Comparison of ENCODE assay signal across 30 cellular contexts in the genomic region with DNA sequence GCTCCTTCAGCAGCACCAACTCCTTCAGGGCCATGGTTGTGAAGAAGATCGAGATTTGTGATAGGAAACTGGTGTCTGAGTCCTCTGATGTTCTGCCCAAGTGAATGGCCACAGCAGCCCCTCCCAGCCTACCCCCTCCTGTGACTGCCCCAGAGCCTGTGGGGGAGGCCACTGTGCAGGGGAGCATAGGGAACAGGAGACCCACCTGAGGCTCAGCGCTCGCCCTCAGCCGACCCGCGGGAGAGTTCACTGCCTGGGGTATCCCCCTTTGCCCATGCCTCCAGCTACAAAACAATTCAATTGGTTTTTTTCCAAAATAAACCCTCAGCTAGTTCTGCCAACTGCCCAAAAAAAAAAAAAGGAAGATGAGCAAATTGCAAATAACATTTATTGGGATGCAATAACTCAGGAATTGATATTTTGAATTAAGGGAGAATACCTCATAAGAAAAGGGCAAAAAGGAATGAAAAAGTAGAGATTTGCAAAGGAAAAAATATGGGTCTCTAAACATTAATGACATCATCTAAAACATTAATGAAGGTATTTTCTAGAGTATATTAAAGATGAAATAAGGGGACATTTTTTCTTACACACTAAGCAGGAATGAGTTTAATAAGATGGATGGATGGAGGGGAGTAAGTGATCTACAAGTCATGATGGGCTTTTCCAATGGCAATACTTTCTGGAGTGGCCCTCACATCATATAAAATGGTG. TPM values are rescaled to one million over a fixed set of nuclear protein-coding genes. Genes with fewer than 3 reads are reported as not detected.
"Had no signal": no experiment of that assay in that cellular context is flagged by ENCODE, and none has a peak within 500 bp of the region (broad histone marks: within the 10 kb centered on the region; RNA-seq: fewer than 3 reads in every experiment).

No MANE protein-coding gene starts in this region.

- H3K9me3 Mint-ChIP-seq: dendritic cell treated with granulocyte-macrophage colony-stimulating factor and Interleukin-4, amounts not matched to agents 40 ng/mL and 50 ng/mL, for 4 days; effector memory CD8-positive, alpha-beta T cell; endodermal cell had no signal

- DNase-seq: colonic mucosa; cortex of kidney; dermis blood vessel endothelial cell; dorsolateral prefrontal cortex; effector CD4-positive, alpha-beta T cell; effector CD8-positive, alpha-beta T cell; effector memory CD4-positive, alpha-beta T cell; effector memory CD8-positive, alpha-beta T cell; endodermal cell; erythroblast; esophagus squamous epithelium; foreskin fibroblast; foreskin keratinocyte; foreskin melanocyte; gastrocnemius medialis; glutamatergic neuron; head of caudate nucleus; heart left ventricle had no signal

- ATAC-seq: effector memory CD8-positive, alpha-beta T cell; esophagus mucosa; foreskin keratinocyte; gastrocnemius medialis; gastroesophageal sphincter; heart left ventricle had no signal

- H3K27me3 Mint-ChIP-seq: dendritic cell treated with granulocyte-macrophage colony-stimulating factor and Interleukin-4, amounts not matched to agents 40 ng/mL and 50 ng/mL, for 4 days had no signal

- H3K4me1 ChIP-seq: colonic mucosa, esophagus muscularis mucosa, esophagus squamous epithelium, foreskin keratinocyte, gastrocnemius medialis, gastroesophageal sphincter, heart left ventricle had no signal

- H3K27me3 ChIP-seq: colonic mucosa, dorsolateral prefrontal cortex, esophagus muscularis mucosa, foreskin keratinocyte, gastrocnemius medialis, heart left ventricle had no signal

- H3K36me3 ChIP-seq: colonic mucosa, esophagus muscularis mucosa, esophagus squamous epithelium, gastrocnemius medialis, gastroesophageal sphincter, heart left ventricle had no signal

- H3K27ac Mint-ChIP-seq: dendritic cell treated with granulocyte-macrophage colony-stimulating factor and Interleukin-4, amounts not matched to agents 40 ng/mL and 50 ng/mL, for 4 days; effector memory CD8-positive, alpha-beta T cell; endodermal cell had no signal

- FAIRE-seq: colon, endometrium, endothelial cell of umbilical vein, frontal cortex had no signal

- H3K4me3 ChIP-seq: colonic mucosa, coronary artery, dorsolateral prefrontal cortex, esophagus muscularis mucosa, esophagus squamous epithelium, gastrocnemius medialis, gastroesophageal sphincter, heart left ventricle had no signal

- H3K27ac ChIP-seq: colonic mucosa, coronary artery, epithelial cell of prostate, esophagus muscularis mucosa, esophagus squamous epithelium, foreskin keratinocyte, gastrocnemius medialis, gastroesophageal sphincter, heart left ventricle had no signal

- H3K4me3 Mint-ChIP-seq: dendritic cell treated with granulocyte-macrophage colony-stimulating factor and Interleukin-4, amounts not matched to agents 40 ng/mL and 50 ng/mL, for 4 days; effector memory CD8-positive, alpha-beta T cell; endodermal cell had no signal

- H3K9me3 ChIP-seq: colonic mucosa, esophagus muscularis mucosa, esophagus squamous epithelium, gastrocnemius medialis, gastroesophageal sphincter, heart left ventricle had no signal

RNA-seq across cellular contexts. Expression of a gene that starts 46.1 kb away (rescaled TPM):
- total RNA-seq: dermis blood vessel endothelial cell, esophagus mucosa, fibroblast of villous mesenchyme, foreskin keratinocyte, gastrocnemius medialis, glomerular endothelial cell had no signal
- polyA plus RNA-seq: foreskin keratinocyte, heart left ventricle had no signal
